In the genomic region with DNA sequence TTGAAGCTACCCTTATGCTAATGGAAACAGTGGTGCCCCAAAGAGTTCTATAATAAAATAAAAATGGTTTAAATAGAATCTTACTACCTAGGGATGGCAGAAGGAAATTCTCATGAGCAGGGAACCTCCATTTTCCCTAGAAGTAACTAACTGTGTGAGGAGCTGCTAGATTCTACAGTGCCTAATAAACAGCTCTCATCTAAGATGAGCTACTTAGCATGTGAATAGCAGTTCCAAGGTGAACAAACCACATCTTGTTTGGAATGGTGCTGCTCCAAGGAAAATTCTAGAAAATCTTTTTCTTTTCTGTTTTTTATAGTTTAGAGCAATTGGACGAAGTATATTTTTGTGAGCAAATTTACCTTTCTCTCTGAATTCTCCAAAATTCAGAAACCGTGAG, we compare ENCODE assay signal across 8 cellular contexts.
"Had no signal": no experiment of that assay in that cellular context is flagged by ENCODE, and none has a peak within 500 bp of the region (broad histone marks: within the 10 kb centered on the region; RNA-seq: fewer than 3 reads in every experiment).

No MANE protein-coding gene starts in this region.

- ATAC-seq: K562 had no signal

- FAIRE-seq: H1, H54, HTR-8/SVneo, K562 had no signal

- H3K4me3 Mint-ChIP-seq: H9 had no signal

- H3K4me3 ChIP-seq: GM23248, K562 had no signal

- H3K27ac ChIP-seq: GM23248 had no signal

- H3K9ac ChIP-seq: GM23248 had no signal

- DNase-seq: GM23248, H9, HCEC 1CT, IMR-90 had no signal
